In the genomic region with DNA sequence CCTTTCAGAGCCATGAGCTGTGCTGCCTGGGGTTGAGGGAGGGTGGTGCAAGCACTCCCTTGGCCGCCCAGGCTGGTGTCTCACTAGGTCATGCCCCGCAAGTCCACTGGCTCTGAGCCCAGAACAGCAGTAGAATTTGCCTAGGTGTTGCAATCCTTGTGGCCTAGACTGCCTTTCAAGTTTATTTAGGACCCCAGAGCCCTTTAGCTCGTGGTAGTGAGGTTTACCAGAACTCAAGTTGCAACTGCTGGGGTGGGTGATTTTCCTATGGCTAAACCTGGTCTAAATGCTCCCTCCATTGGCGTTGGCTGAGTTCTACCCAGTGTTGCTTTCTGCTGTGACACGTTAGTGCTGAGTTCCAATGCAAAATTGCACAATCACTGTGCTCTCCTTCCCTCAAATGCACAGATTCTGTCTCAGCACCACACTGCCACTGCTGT, we compare ENCODE assay signal across 12 cellular contexts.
A peak's percentile ranks its signal among the peaks of the same experiment; 100 is the strongest.
DNase-seq lines count a peak whose midpoint lies in the region; ATAC-seq and TF ChIP-seq lines count a peak whose summit lies in the region.
"Had no signal": no experiment of that assay in that cellular context is flagged by ENCODE, and none has a peak within 500 bp of the region (broad histone marks: within the 10 kb centered on the region; RNA-seq: fewer than 3 reads in every experiment).

No MANE protein-coding gene starts in this region.

- TF ChIP-seq EP300 in gastroesophageal sphincter (IDR thresholded peaks at IDR 0.05) (no peak), sigmoid colon (IDR thresholded peaks at IDR 0.05) (no peak)

- no peaks in the 10 kb centered on the region for H3K27me3 Mint-ChIP-seq in GM23338 (ENCODE audit: insufficient read depth, low read depth, poor library complexity)
- H3K27me3 Mint-ChIP-seq: activated naive CD8-positive, alpha-beta T cell had no signal

- TF ChIP-seq CTCF in GM23338 (conservative IDR thresholded peaks at IDR 0.05; ENCODE audit: low read depth in 2 of 2) (peak in 1 of 2 experiments; percentile 17; a peak in 1 of 4 replicates), gastroesophageal sphincter (IDR thresholded peaks at IDR 0.05) (no peak), sigmoid colon (IDR thresholded peaks at IDR 0.05) (no peak)

- H3K9me3 ChIP-seq in gastroesophageal sphincter (no peaks in the 10 kb centered on the region), sigmoid colon (no peaks in the 10 kb centered on the region)

- H3K4me3 Mint-ChIP-seq in GM23338, result no peak overlapping the region
- H3K4me3 Mint-ChIP-seq: activated naive CD8-positive, alpha-beta T cell had no signal

- H3K9me3 Mint-ChIP-seq in GM23338, result no peaks in the 10 kb centered on the region

- H3K27ac ChIP-seq in GM23338 (ENCODE audit: low read depth) (no peak overlapping the region), gastroesophageal sphincter (no peak overlapping the region), sigmoid colon (no peak overlapping the region)

- H4K20me1 ChIP-seq in GM23338 (replicated peaks; ENCODE audit: insufficient read depth), result no peaks in the 10 kb centered on the region

- TF ChIP-seq POLR2A in gastroesophageal sphincter (IDR thresholded peaks at IDR 0.05) (no peak), sigmoid colon (IDR thresholded peaks at IDR 0.05) (no peak)

- no peak for ATAC-seq in GM23338
- peak; percentile 80 for ATAC-seq in gastroesophageal sphincter
- no peak for ATAC-seq in HG02642 (IDR thresholded peaks at IDR 0.05; ENCODE audit: poor library complexity, unreplicated experiment)
- ATAC-seq in GM21526 (IDR thresholded peaks at IDR 0.05; ENCODE audit: low FRiP score, unreplicated experiment), result no peak

- no peaks in the 10 kb centered on the region for H3K36me3 ChIP-seq in GM23338 (ENCODE audit: insufficient read depth)
- no peaks in the 10 kb centered on the region for H3K36me3 ChIP-seq in gastroesophageal sphincter
- H3K36me3 ChIP-seq in sigmoid colon, result no peaks in the 10 kb centered on the region

- H3K4me1 ChIP-seq in GM23338 (ENCODE audit: insufficient read depth), result no peaks in the 10 kb centered on the region
- no peaks in the 10 kb centered on the region for H3K4me1 ChIP-seq in gastroesophageal sphincter
- H3K4me1 ChIP-seq in sigmoid colon, result no peaks in the 10 kb centered on the region

- H3K27me3 ChIP-seq in GM23338 (ENCODE audit: insufficient read depth) (no peaks in the 10 kb centered on the region), gastroesophageal sphincter (no peaks in the 10 kb centered on the region), sigmoid colon (no peaks in the 10 kb centered on the region)

- no peaks in the 10 kb centered on the region for H3K36me3 Mint-ChIP-seq in GM23338 (ENCODE audit: low read depth)
- H3K36me3 Mint-ChIP-seq: activated naive CD8-positive, alpha-beta T cell had no signal

- no peak overlapping the region for H3K4me3 ChIP-seq in GM23338
- no peak overlapping the region for H3K4me3 ChIP-seq in gastroesophageal sphincter
- H3K4me3 ChIP-seq in sigmoid colon, result no peak overlapping the region

- 67% methylated on average over 1 of the region's 5 CpGs; no CpG with 5 or more reads in 1 of the 2 donors for WGBS in gastroesophageal sphincter (ENCODE audit: low coverage in 1 of 2), 2 donors
- 48 to 69% methylated on average over 5 of the region's 5 CpGs for WGBS in sigmoid colon, 2 donors

- no peak overlapping the region for H3K4me2 ChIP-seq in GM23338

- intact Hi-C loops in sigmoid colon (cut with DNase I), result no loop called here

- H3K27ac Mint-ChIP-seq in GM23338, result no peak overlapping the region
- H3K27ac Mint-ChIP-seq: activated naive CD8-positive, alpha-beta T cell had no signal

- H3K79me2 ChIP-seq in GM23338 (replicated peaks; ENCODE audit: insufficient read depth), result no peaks in the 10 kb centered on the region

- H2AFZ ChIP-seq in GM23338, result 0 out of 2 replicates have a peak overlapping the region, but pooled peaks have one; percentile 63

- H3K9me2 ChIP-seq in GM23338 (ENCODE audit: insufficient read depth), result no peaks in the 10 kb centered on the region

- no peak for DNase-seq in GM23338 (ENCODE audit: low spot score)
- DNase-seq in RPMI8226, result peak; percentile 41
- peak; percentile 67 for DNase-seq in sigmoid colon
- DNase-seq in activated T-cell treated with anti-CD3 and anti-CD28 coated beads for 4 hours, result no peak
- DNase-seq in NK-92 treated with Interleukin-12 subunit alpha and Interleukin-12 subunit beta, amount 100 ng/mL, for 24 hours (lab: John Stamatoyannopoulos, UW), result no peak
- DNase-seq: activated CD4-positive, CD25-positive, alpha-beta regulatory T cell; KG1; stimulated activated CD4-positive, alpha-beta T cell treated with anti-CD3 and anti-CD28 coated beads, Interleukin-4, amount 100 ng/mL, for 24 hours had no signal

- H3K4me1 Mint-ChIP-seq in GM23338, result no peaks in the 10 kb centered on the region

- H3F3A ChIP-seq in GM23338 (replicated peaks; ENCODE audit: low read depth), result no peaks in the 10 kb centered on the region

TF ChIP-seq in GM23338, 12 proteins besides CTCF, POLR2A, EP300 and RAD21:
- TF ChIP-seq NANOG (IDR thresholded peaks at IDR 0.05; ENCODE audit: borderline replicate concordance), result no peak
- no peak for TF ChIP-seq EZH2 (IDR thresholded peaks at IDR 0.05; ENCODE audit: low read depth, unreplicated experiment)
- TF ChIP-seq ZNF331 (CRISPR knock-in tag; IDR thresholded peaks at IDR 0.05; ENCODE audit: low read depth), result no peak
- TF ChIP-seq CREB1 (CRISPR knock-in tag; IDR thresholded peaks at IDR 0.05; ENCODE audit: low read depth), result no peak
- TF ChIP-seq STAT1 (IDR thresholded peaks at IDR 0.05; ENCODE audit: unreplicated experiment), result no peak
- TF ChIP-seq ZNF114 (CRISPR knock-in tag; IDR thresholded peaks at IDR 0.05), result no peak

Comparison
In these comparisons a context has a peak if more than half of its experiments do, and no peak if none do; other contexts are left out.
1. DNase-seq: peak in RPMI8226 (single experiment) and sigmoid colon (single experiment); none in GM23338 (single experiment), activated T-cell treated with anti-CD3 and anti-CD28 coated beads for 4 hours (single experiment) and NK-92 treated with Interleukin-12 subunit alpha and Interleukin-12 subunit beta, amount 100 ng/mL, for 24 hours (single experiment).